In the genomic region with DNA sequence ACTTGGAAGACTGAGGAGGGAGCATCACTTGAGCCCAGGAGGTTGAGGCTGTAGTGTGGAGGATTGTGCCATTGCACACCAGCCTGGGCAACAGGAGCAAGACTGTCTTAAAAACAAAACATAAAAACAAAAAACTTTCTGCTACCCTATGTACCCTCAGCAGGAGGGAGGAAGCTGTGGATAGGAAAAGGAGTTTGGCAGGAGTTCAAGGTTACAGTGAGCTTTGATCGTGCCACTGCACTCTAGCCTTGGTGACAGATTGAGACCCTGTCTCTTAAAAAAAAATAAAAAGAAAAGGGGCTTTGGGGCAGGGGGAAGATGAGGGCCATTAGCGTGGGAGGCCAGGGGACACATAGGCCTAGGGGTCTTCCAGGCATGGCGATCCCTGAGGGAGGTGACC, we compare ENCODE assay signal across 21 cellular contexts.
"Had no signal": no experiment of that assay in that cellular context is flagged by ENCODE, and none has a peak within 500 bp of the region (broad histone marks: within the 10 kb centered on the region; RNA-seq: fewer than 3 reads in every experiment).

No MANE protein-coding gene starts in this region.

- H3K36me3 Mint-ChIP-seq: IgD-negative memory B cell had no signal

- DNase-seq: KBM-7, MV-4-11, NCI-H1048, NCI-H1105, NCI-H1417, NCI-H1436 treated with DMSO at 0.1 percent for 48 hours, NCI-H1694, NCI-H187 treated with DMSO at 0.1 percent for 48 hours, NCI-H2029 treated with DMSO at 0.1 percent for 48 hours, NCI-H2171 treated with DMSO at 0.1 percent for 48 hours, NCI-H345, NCI-H446 treated with DMSO at 0.1 percent for 48 hours, NCI-H510A treated with DMSO at 0.1 percent for 48 hours, NCI-H526, NCI-H82, SHP77, SK-N-SH, SW 1271 had no signal

- FAIRE-seq: RCC 7860 had no signal

- H3K4me3 Mint-ChIP-seq: IgD-negative memory B cell had no signal

- H3K9me3 ChIP-seq: SK-N-SH had no signal

- H3K4me1 Mint-ChIP-seq: IgD-negative memory B cell had no signal

- H3K9ac ChIP-seq: SK-N-SH had no signal

- H3K9me3 Mint-ChIP-seq: IgD-negative memory B cell had no signal

- H3K27ac ChIP-seq: RWPE1 had no signal

- H3K27ac Mint-ChIP-seq: IgD-negative memory B cell had no signal

- H3K4me2 ChIP-seq: SK-N-SH had no signal
